ENCODE assay signal across 24 cellular contexts in the genomic region with DNA sequence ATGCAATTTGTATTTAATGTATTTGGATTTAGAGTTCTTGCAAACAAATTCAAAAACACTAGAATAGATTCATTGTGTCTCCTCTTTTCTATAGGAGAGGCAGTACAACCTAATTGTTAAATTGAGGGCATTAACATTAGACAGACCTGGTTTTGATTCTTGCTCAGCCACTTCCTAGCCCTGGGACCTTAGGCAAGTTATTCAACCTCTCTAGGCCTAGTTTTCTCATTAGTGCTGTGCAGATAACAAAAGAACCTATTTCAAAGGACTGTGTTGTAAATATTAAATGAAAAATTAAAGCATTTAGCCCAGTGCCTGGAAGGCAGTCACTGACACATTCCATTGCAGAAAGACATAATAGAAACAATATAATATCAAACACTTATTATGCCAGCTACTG.
"Had no signal": no experiment of that assay in that cellular context is flagged by ENCODE, and none has a peak within 500 bp of the region (broad histone marks: within the 10 kb centered on the region; RNA-seq: fewer than 3 reads in every experiment).

No MANE protein-coding gene starts in this region.

- H3K4me3 Mint-ChIP-seq: dendritic cell treated with granulocyte-macrophage colony-stimulating factor and Interleukin-4, amounts not matched to agents 40 ng/mL and 50 ng/mL, for 4 days; effector memory CD8-positive, alpha-beta T cell; endodermal cell had no signal

- H3K27me3 Mint-ChIP-seq: dendritic cell treated with granulocyte-macrophage colony-stimulating factor and Interleukin-4, amounts not matched to agents 40 ng/mL and 50 ng/mL, for 4 days; effector memory CD8-positive, alpha-beta T cell had no signal

- H3K27ac Mint-ChIP-seq: dendritic cell treated with granulocyte-macrophage colony-stimulating factor and Interleukin-4, amounts not matched to agents 40 ng/mL and 50 ng/mL, for 4 days; effector memory CD8-positive, alpha-beta T cell; endodermal cell had no signal

- H3K4me1 ChIP-seq: colonic mucosa, foreskin keratinocyte, gastrocnemius medialis had no signal

- H3K36me3 ChIP-seq: colonic mucosa, esophagus muscularis mucosa, esophagus squamous epithelium, gastrocnemius medialis, gastroesophageal sphincter, heart right ventricle had no signal

- ATAC-seq: effector memory CD8-positive, alpha-beta T cell; esophagus mucosa; foreskin keratinocyte; gastrocnemius medialis; gastroesophageal sphincter had no signal

- DNase-seq: colonic mucosa; cortex of kidney; dermis blood vessel endothelial cell; dorsolateral prefrontal cortex; effector CD4-positive, alpha-beta T cell; effector CD8-positive, alpha-beta T cell; effector memory CD4-positive, alpha-beta T cell; effector memory CD8-positive, alpha-beta T cell; endodermal cell; erythroblast; esophagus squamous epithelium; foreskin fibroblast; foreskin keratinocyte; foreskin melanocyte; gastrocnemius medialis; glutamatergic neuron; head of caudate nucleus had no signal

- H3K27me3 ChIP-seq: colonic mucosa, dorsolateral prefrontal cortex, esophagus muscularis mucosa, esophagus squamous epithelium, foreskin keratinocyte, gastrocnemius medialis, gastroesophageal sphincter, heart right ventricle had no signal

- H3K9me3 ChIP-seq: colonic mucosa, esophagus muscularis mucosa, esophagus squamous epithelium, gastrocnemius medialis, gastroesophageal sphincter, heart right ventricle had no signal

- H3K27ac ChIP-seq: colonic mucosa, coronary artery, epithelial cell of prostate, esophagus squamous epithelium, foreskin keratinocyte, gastrocnemius medialis, gastroesophageal sphincter had no signal

- H3K4me3 ChIP-seq: colonic mucosa, coronary artery, dorsolateral prefrontal cortex, esophagus muscularis mucosa, esophagus squamous epithelium, gastrocnemius medialis, gastroesophageal sphincter, heart right ventricle had no signal

- H3K9me3 Mint-ChIP-seq: dendritic cell treated with granulocyte-macrophage colony-stimulating factor and Interleukin-4, amounts not matched to agents 40 ng/mL and 50 ng/mL, for 4 days; effector memory CD8-positive, alpha-beta T cell; endodermal cell had no signal
